Comparison of ENCODE assay signal across 23 cellular contexts in the genomic region with DNA sequence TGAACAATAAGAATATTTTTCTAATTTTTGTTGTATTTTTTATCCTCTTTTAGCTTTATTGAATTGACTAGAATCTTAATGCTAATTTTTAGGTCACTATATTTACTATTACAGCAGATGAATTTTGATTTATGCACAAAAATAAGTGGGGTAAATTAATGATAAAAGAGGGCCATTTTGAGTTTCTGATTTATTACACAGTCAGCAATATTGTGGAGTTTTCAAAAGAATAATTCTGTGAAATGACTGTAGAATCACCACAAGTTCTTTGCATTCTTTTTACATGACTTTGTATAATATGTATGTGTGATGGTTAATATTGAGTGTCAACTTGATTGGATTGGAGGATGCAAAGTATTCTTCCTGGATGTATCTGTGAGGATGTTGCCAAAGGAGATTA.
"Had no signal": no experiment of that assay in that cellular context is flagged by ENCODE, and none has a peak within 500 bp of the region (broad histone marks: within the 10 kb centered on the region; RNA-seq: fewer than 3 reads in every experiment).

No MANE protein-coding gene starts in this region.

- H3K9me3 ChIP-seq: esophagus squamous epithelium, gastroesophageal sphincter, left ventricle myocardium inferior, psoas muscle, spleen, tibial artery, upper lobe of left lung, uterus had no signal

- H3K4me1 Mint-ChIP-seq: naive thymus-derived CD4-positive, alpha-beta T cell; nephron progenitor cell; stimulated activated memory B cell treated with anti-CD40 and anti-IgM and Interleukin-4, amounts not matched to agents 10 μg/mL and 1 μg/mL and 100 μg/mL, for 72 hours had no signal

- H3K27me3 Mint-ChIP-seq: dendritic cell treated with granulocyte-macrophage colony-stimulating factor and Interleukin-4, amounts not matched to agents 40 ng/mL and 50 ng/mL, for 4 days; stimulated activated memory B cell treated with anti-CD40 and anti-IgM and Interleukin-4, amounts not matched to agents 10 μg/mL and 1 μg/mL and 100 μg/mL, for 72 hours; stimulated activated naive CD8-positive, alpha-beta T cell treated with anti-CD3 and anti-CD28 coated beads, Interleukin-15, Interleukin-2, amounts not matched to agents 100 ng/mL and 50 ng/mL, for 24 hours had no signal

- H3K27ac ChIP-seq: esophagus squamous epithelium, gastroesophageal sphincter, left ventricle myocardium inferior, psoas muscle, spleen, tibial artery, upper lobe of left lung, uterus had no signal

- H3K4me3 Mint-ChIP-seq: dendritic cell treated with granulocyte-macrophage colony-stimulating factor and Interleukin-4, amounts not matched to agents 40 ng/mL and 50 ng/mL, for 4 days; naive thymus-derived CD4-positive, alpha-beta T cell; nephron progenitor cell; stimulated activated memory B cell treated with anti-CD40 and anti-IgM and Interleukin-4, amounts not matched to agents 10 μg/mL and 1 μg/mL and 100 μg/mL, for 72 hours; stimulated activated naive CD8-positive, alpha-beta T cell treated with anti-CD3 and anti-CD28 coated beads, Interleukin-15, Interleukin-2, amounts not matched to agents 100 ng/mL and 50 ng/mL, for 24 hours had no signal

- ATAC-seq: gastroesophageal sphincter; left cardiac atrium; naive thymus-derived CD4-positive, alpha-beta T cell; psoas muscle; sciatic nerve; stimulated activated memory B cell treated with anti-CD40 and anti-IgM and Interleukin-4, amounts not matched to agents 10 μg/mL and 1 μg/mL and 100 μg/mL, for 72 hours had no signal

- H3K4me3 ChIP-seq: esophagus squamous epithelium, gastroesophageal sphincter, left ventricle myocardium inferior, lung, psoas muscle, spleen, tibial artery, upper lobe of left lung, uterus had no signal

- H3K27ac Mint-ChIP-seq: dendritic cell treated with granulocyte-macrophage colony-stimulating factor and Interleukin-4, amounts not matched to agents 40 ng/mL and 50 ng/mL, for 4 days; naive thymus-derived CD4-positive, alpha-beta T cell; nephron progenitor cell; stimulated activated memory B cell treated with anti-CD40 and anti-IgM and Interleukin-4, amounts not matched to agents 10 μg/mL and 1 μg/mL and 100 μg/mL, for 72 hours; stimulated activated naive CD8-positive, alpha-beta T cell treated with anti-CD3 and anti-CD28 coated beads, Interleukin-15, Interleukin-2, amounts not matched to agents 100 ng/mL and 50 ng/mL, for 24 hours had no signal

- H3K9me3 Mint-ChIP-seq: nephron progenitor cell; stimulated activated memory B cell treated with anti-CD40 and anti-IgM and Interleukin-4, amounts not matched to agents 10 μg/mL and 1 μg/mL and 100 μg/mL, for 72 hours; stimulated activated naive CD8-positive, alpha-beta T cell treated with anti-CD3 and anti-CD28 coated beads, Interleukin-15, Interleukin-2, amounts not matched to agents 100 ng/mL and 50 ng/mL, for 24 hours had no signal

- H3K36me3 Mint-ChIP-seq: naive thymus-derived CD4-positive, alpha-beta T cell; stimulated activated memory B cell treated with anti-CD40 and anti-IgM and Interleukin-4, amounts not matched to agents 10 μg/mL and 1 μg/mL and 100 μg/mL, for 72 hours had no signal

- H3K36me3 ChIP-seq: esophagus squamous epithelium, gastroesophageal sphincter, left ventricle myocardium inferior, spleen, tibial artery, upper lobe of left lung, uterus had no signal

- H3K27me3 ChIP-seq: esophagus squamous epithelium, gastroesophageal sphincter, spleen, tibial artery, upper lobe of left lung, uterus had no signal

- DNase-seq: esophagus squamous epithelium; glutamatergic neuron; kidney; left cardiac atrium; left ventricle myocardium inferior; mesendoderm; naive thymus-derived CD4-positive, alpha-beta T cell; nephron progenitor cell; psoas muscle; retina; spleen; stimulated activated CD4-positive, alpha-beta T cell treated with anti-CD3 and anti-CD28 coated beads, Interleukin-15, amount 100 ng/mL, for 24 hours; stimulated activated CD4-positive, alpha-beta T cell treated with anti-CD3 and anti-CD28 coated beads, Interleukin-1b, Interleukin-23, amount 100 ng/mL, for 48 hours; stimulated activated CD4-positive, alpha-beta T cell treated with anti-CD3 and anti-CD28 coated beads, Interleukin-4, amount 100 ng/mL, for 24 hours; tibial artery; upper lobe of left lung; uterus had no signal

- H3K4me1 ChIP-seq: esophagus squamous epithelium, gastroesophageal sphincter, left ventricle myocardium inferior, psoas muscle, spleen, upper lobe of left lung, uterus had no signal
